In genomic region chr15:67884514-67885225, GRCh38 we compare ENCODE assay signal across 8 cellular contexts. TPM values are rescaled to one million over a fixed set of nuclear protein-coding genes. Genes with fewer than 3 reads are reported as not detected.
DNase-seq lines count a peak whose midpoint lies in the region; ATAC-seq, FAIRE-seq and TF ChIP-seq lines count a peak whose summit lies in the region.

No MANE protein-coding gene starts in this region.

- no peak for FAIRE-seq in frontal cortex (lab: Jason Lieb, UNC)

- RAD21 ChIA-PET in HCT116 (lab: Charles Lee; ENCODE audit: low non-redundant PET in 1 of 2, low total read pairs in 2 of 2, uncharacterized antibody in 2 of 2, unreplicated experiment in 2 of 2): no interaction called here

- peak; percentile 86 for ATAC-seq in HCT116
- ATAC-seq in HG02870 (IDR thresholded peaks at IDR 0.05; ENCODE audit: unreplicated experiment): no peak

- H3K9ac ChIP-seq in HCT116 (ENCODE audit: low read length) (peak overlapping the region; percentile 62), neural progenitor cell (no peak overlapping the region), stomach smooth muscle (ENCODE audit: low read length in 2 of 2) (peak overlapping the region; percentile 66 to 68)

- H3K4me1 Mint-ChIP-seq in neural progenitor cell: peaks cover 45% of the 10 kb centered on the region

- H3K27me3 Mint-ChIP-seq in neural progenitor cell (ENCODE audit: insufficient read depth, low read depth): peaks cover 6% of the 10 kb centered on the region

- POLR2A ChIA-PET in AG04449 (lab: Yijun Ruan, JAX) (no interaction called here), HCT116 (lab: Charles Lee) (no interaction called here), RWPE1 (lab: Yijun Ruan, JAX; ENCODE audit: low non-redundant PET) (no interaction called here)

- H3K27me3 ChIP-seq in HCT116 (ENCODE audit: insufficient read depth, low read length) (no peaks in the 10 kb centered on the region), neural progenitor cell (peaks cover 8% of the 10 kb centered on the region), stomach smooth muscle (ENCODE audit: control insufficient read depth in 1 of 2, insufficient read depth in 2 of 2, low read length in 2 of 2) (no peaks in the 10 kb centered on the region)

- H2AFZ ChIP-seq in HCT116 (ENCODE audit: low read depth, low read length, poor library complexity, severe bottlenecking) (peak overlapping the region; percentile 91), neural progenitor cell (replicated peaks) (peak overlapping the region; percentile 74)

- peaks cover 14 to 17% of the 10 kb centered on the region in 2 experiments for H3K4me1 ChIP-seq in HCT116 (ENCODE audit: control insufficient read depth in 1 of 2, insufficient read depth in 2 of 2, low read length in 2 of 2)
- peaks cover 24% of the 10 kb centered on the region for H3K4me1 ChIP-seq in neural progenitor cell
- H3K4me1 ChIP-seq in stomach smooth muscle (ENCODE audit: control insufficient read depth, insufficient read depth, low read length): peaks cover 10% of the 10 kb centered on the region

- no peak for TF ChIP-seq RAD21 in HCT116 (IDR thresholded peaks at IDR 0.05; ENCODE audit: low read depth)

- H3K4me2 ChIP-seq in HCT116 (ENCODE audit: low read length) (peak overlapping the region; percentile 96), neural progenitor cell (peak overlapping the region; percentile 71)

- H3K4me3 Mint-ChIP-seq in neural progenitor cell: peak overlapping the region; percentile 23

- DNase-seq in AG04449 (ENCODE audit: low read depth, low spot score): no peak
- DNase-seq in HCT116 (ENCODE audit: low read depth, low spot score): no peak
- peak; percentile 89 for DNase-seq in RWPE1 (ENCODE audit: low spot score)
- DNase-seq in activated gamma-delta T cell treated with anti-CD3 and anti-CD28 coated beads, Interleukin-2, amount 50 U/mL, for 16 hours (ENCODE audit: low read depth): peak; percentile 7
- peak; percentile 74 to 85 for DNase-seq in frontal cortex (ENCODE audit: low spot score in 2 of 2)
- peak; percentile 90 for DNase-seq in neural progenitor cell (ENCODE audit: low spot score)

- peak; percentile 35 for TF ChIP-seq POLR2A in HCT116 (IDR thresholded peaks at IDR 0.05; ENCODE audit: borderline replicate concordance, extremely low read depth, insufficient read depth, insufficient read length)

- CTCF ChIA-PET in AG04449 (lab: Yijun Ruan, JAX): interaction anchor here (1.8 to 2.0 kb wide), 2 partner anchors 21 to 269 kb away, joined by 4 to 13 read pairs; no protein-coding TSS in a partner anchor
- CTCF ChIA-PET in HCT116 (lab: Charles Lee): no interaction called here
- CTCF ChIA-PET in RWPE1 (lab: Yijun Ruan, JAX): no interaction called here

- no peaks in the 10 kb centered on the region for H3K9me2 ChIP-seq in HCT116 (ENCODE audit: insufficient read depth)

- no peak for TF ChIP-seq CTCF in AG04449 (IDR thresholded peaks at IDR 0.05; ENCODE audit: insufficient read depth, low read length, missing control alignments)
- no peak for TF ChIP-seq CTCF in HCT116 (IDR thresholded peaks at IDR 0.05 in 2 of 3, conservative IDR thresholded peaks at IDR 0.05 in 1 of 3; ENCODE audit: borderline replicate concordance in 1 of 3, insufficient read depth in 1 of 3, low read depth in 2 of 3, low read length in 2 of 3)
- no peak for TF ChIP-seq CTCF in RWPE1 (conservative IDR thresholded peaks at IDR 0.05; ENCODE audit: low read depth)
- TF ChIP-seq CTCF in neural progenitor cell (IDR thresholded peaks at IDR 0.05): no peak

- peaks cover 15% of the 10 kb centered on the region for H3F3A ChIP-seq in neural progenitor cell (ENCODE audit: low read depth)

- H3K27ac ChIP-seq in HCT116 (ENCODE audit: low read depth, low read length) (peak overlapping the region; percentile 11; the same call in 1 of the 2 replicates), RWPE1 (peak overlapping the region; percentile 92), neural progenitor cell (no peak overlapping the region), stomach smooth muscle (ENCODE audit: low read length) (peak overlapping the region; percentile 75)

- H3K36me3 ChIP-seq in HCT116 (ENCODE audit: control insufficient read depth in 1 of 2, insufficient read depth in 2 of 2, low read length in 2 of 2) (no peaks in the 10 kb centered on the region), neural progenitor cell (no peaks in the 10 kb centered on the region), stomach smooth muscle (ENCODE audit: control insufficient read depth in 2 of 2, insufficient read depth in 2 of 2, low read length in 2 of 2) (no peaks in the 10 kb centered on the region)

- H4K20me1 ChIP-seq in HCT116 (ENCODE audit: insufficient read depth) (no peaks in the 10 kb centered on the region), neural progenitor cell (ENCODE audit: low read depth) (no peaks in the 10 kb centered on the region)

- intact Hi-C loops in HCT116 (cut with micrococcal nuclease): no loop called here

- H3K4me3 ChIP-seq in AG04449 (ENCODE audit: low read depth, low read length): peak overlapping the region; percentile 57
- H3K4me3 ChIP-seq in HCT116 (replicated peaks in 1 of 2; ENCODE audit: low read depth in 1 of 2, low read length in 2 of 2): peak overlapping the region; percentile 47 to 66
- H3K4me3 ChIP-seq in neural progenitor cell: peak overlapping the region; percentile 35
- peak overlapping the region; percentile 71 to 79 for H3K4me3 ChIP-seq in stomach smooth muscle (ENCODE audit: low read length in 2 of 2)

- H3K36me3 Mint-ChIP-seq in neural progenitor cell: no peaks in the 10 kb centered on the region

- H3K27ac Mint-ChIP-seq in neural progenitor cell: peak overlapping the region; percentile 34

- H3K9me3 Mint-ChIP-seq in neural progenitor cell: peaks cover 8% of the 10 kb centered on the region

- H3K9me3 ChIP-seq in HCT116 (ENCODE audit: control insufficient read depth in 1 of 2, insufficient read depth in 1 of 2, low read depth in 1 of 2, low read length in 2 of 2): no peaks in the 10 kb centered on the region
- H3K9me3 ChIP-seq in neural progenitor cell (ENCODE audit: low read depth): no peaks in the 10 kb centered on the region
- H3K9me3 ChIP-seq in stomach smooth muscle (ENCODE audit: control insufficient read depth in 2 of 2, low read length in 2 of 2): no peaks in the 10 kb centered on the region

- H3K79me2 ChIP-seq in HCT116 (ENCODE audit: insufficient read depth, low read length) (no peaks in the 10 kb centered on the region), neural progenitor cell (ENCODE audit: low read depth) (no peaks in the 10 kb centered on the region)

- no TSS peak for BruUV-seq in HCT116 (replicated peaks; lab: Mats Ljungman, UMichigan)

TF ChIP-seq in HCT116, 20 proteins besides CTCF, POLR2A, EP300 and RAD21 (continues in another document):
- no peak for TF ChIP-seq FOSL1 (IDR thresholded peaks at IDR 0.05; ENCODE audit: low read depth)
- no peak for TF ChIP-seq ZNF274 (IDR thresholded peaks at IDR 0.05; ENCODE audit: low read depth, low read length)
- no peak for TF ChIP-seq EZH2phosphoT487 (IDR thresholded peaks at IDR 0.05; ENCODE audit: borderline replicate concordance)
- peak; percentile 79 for TF ChIP-seq TCF7L2 (IDR thresholded peaks at IDR 0.05; ENCODE audit: borderline replicate concordance, extremely low read depth, insufficient read depth, insufficient read length)
- TF ChIP-seq SIN3A (IDR thresholded peaks at IDR 0.05; ENCODE audit: low read depth): no peak
- peak; percentile 50 for TF ChIP-seq POLR2AphosphoS5 (IDR thresholded peaks at IDR 0.05; ENCODE audit: low read depth, low read length)
- TF ChIP-seq ATF3 (IDR thresholded peaks at IDR 0.05): no peak
- TF ChIP-seq EGR1 (IDR thresholded peaks at IDR 0.05; ENCODE audit: low read depth): peak; percentile 86
- TF ChIP-seq REST (IDR thresholded peaks at IDR 0.05; ENCODE audit: low read depth): no peak
- no peak for TF ChIP-seq JUND (IDR thresholded peaks at IDR 0.05)

RNA-seq across cellular contexts. Expression of gene RNU6-1, which starts 44.8 kb away (rescaled TPM):
- total RNA-seq in HCT116 (2021; ENCODE audit: unreplicated experiment) (not detected), frontal cortex (not detected), neural progenitor cell (ENCODE audit: low replicate concordance) (not detected in 2 replicates)
- polyA plus RNA-seq in HCT116 (2012): not detected in 2 replicates

RNA-seq across cellular contexts. Expression of gene SKOR1, which starts 59.4 kb away (rescaled TPM):
- total RNA-seq in HCT116 (2021; ENCODE audit: unreplicated experiment) (0.81 TPM), frontal cortex (0.41 TPM), neural progenitor cell (ENCODE audit: low replicate concordance) (0.09 and 0.51 TPM in 2 replicates)
- polyA plus RNA-seq in HCT116 (2012): 0.29 and 0.39 TPM in 2 replicates

Comparison
In these comparisons a context has a peak if more than half of its experiments do, and no peak if none do; other contexts are left out.
1. DNase-seq: peak in RWPE1 (single experiment), activated gamma-delta T cell treated with anti-CD3 and anti-CD28 coated beads, Interleukin-2, amount 50 U/mL, for 16 hours (single experiment), frontal cortex (2 of 2) and neural progenitor cell (single experiment); none in AG04449 (single experiment) and HCT116 (single experiment).
2. Peak in every context shown above with its lines, with median percentiles within 50 percentile points of each other: H3K4me3 ChIP-seq.